Comparison of ENCODE assay signal across 1 cellular context in genomic region chr6:41779793-41780622, GRCh38.
A peak's percentile ranks its signal among the peaks of the same experiment; 100 is the strongest.
TF ChIP-seq lines count a peak whose summit lies in the region.

Gene FRS3 (minus strand): TSS chr6:41779900. CDS start chr6:41776987, 2,913 bp downstream.

TF ChIP-seq in K562, 482 proteins besides CTCF, POLR2A, EP300 and RAD21 (continued from another document and continues in another):
- TF ChIP-seq RB1 (IDR thresholded peaks at IDR 0.05; ENCODE audit: low read depth), result peak; percentile 99
- peak; percentile 45; the same call in 1 of the 2 replicates for TF ChIP-seq ZEB2 (IDR thresholded peaks at IDR 0.05)
- peak; percentile 71; the same call in 1 of the 2 replicates for TF ChIP-seq JUN (IDR thresholded peaks at IDR 0.05; ENCODE audit: borderline replicate concordance, low read depth, low read length)
- TF ChIP-seq JUN (CRISPR knock-in tag; IDR thresholded peaks at IDR 0.05; ENCODE audit: borderline replicate concordance), result peak; percentile 77
- no peak for TF ChIP-seq TAF15 (IDR thresholded peaks at IDR 0.05; ENCODE audit: low read depth, low read length)
- TF ChIP-seq UBTF (IDR thresholded peaks at IDR 0.05; ENCODE audit: borderline replicate concordance in 1 of 2, low read depth in 2 of 2, low read length in 2 of 2), result 0 out of 4 replicates have a peak, but pooled peaks of 1 of the 2 experiments have one; percentile 19
- no peak for TF ChIP-seq ZNF398 (CRISPR knock-in tag; IDR thresholded peaks at IDR 0.05)
- peak; percentile 76 for TF ChIP-seq GABPA (tag; conservative IDR thresholded peaks at IDR 0.05; ENCODE audit: low read depth)
- TF ChIP-seq ADNP (tag; IDR thresholded peaks at IDR 0.05), result no peak
- TF ChIP-seq KAT8 (IDR thresholded peaks at IDR 0.05; ENCODE audit: low read depth), result no peak
- TF ChIP-seq RNF219 (CRISPR knock-in tag; IDR thresholded peaks at IDR 0.05), result no peak
- TF ChIP-seq STAG1 (CRISPR knock-in tag; IDR thresholded peaks at IDR 0.05; ENCODE audit: borderline replicate concordance), result peak; percentile 99
- TF ChIP-seq CTCFL (IDR thresholded peaks at IDR 0.05; ENCODE audit: borderline replicate concordance, insufficient read depth, low read depth, low read length, poor library complexity, severe bottlenecking), result no peak
- peak; percentile 92 for TF ChIP-seq CXXC5 (CRISPR knock-in tag; IDR thresholded peaks at IDR 0.05)
- TF ChIP-seq IFI16 (CRISPR knock-in tag; IDR thresholded peaks at IDR 0.05), result no peak
- TF ChIP-seq PATZ1 (CRISPR knock-in tag; IDR thresholded peaks at IDR 0.05; ENCODE audit: borderline replicate concordance), result no peak
- TF ChIP-seq ZNF512 (tag; IDR thresholded peaks at IDR 0.05), result peak; percentile 66
- TF ChIP-seq ZSCAN29 (IDR thresholded peaks at IDR 0.05), result no peak
- no peak for TF ChIP-seq SETDB1 (IDR thresholded peaks at IDR 0.05; ENCODE audit: low read length)
- peak; percentile 82 for TF ChIP-seq HCFC1 (IDR thresholded peaks at IDR 0.05; ENCODE audit: low read depth, low read length)
- no peak for TF ChIP-seq NFE2 (IDR thresholded peaks at IDR 0.05; ENCODE audit: low read depth)
- peak; percentile 45 for TF ChIP-seq HNRNPLL (IDR thresholded peaks at IDR 0.05; ENCODE audit: low read depth, low read length, poor library complexity, severe bottlenecking)
- TF ChIP-seq CEBPG (CRISPR knock-in tag; IDR thresholded peaks at IDR 0.05), result no peak
- no peak for TF ChIP-seq CEBPG (tag; conservative IDR thresholded peaks at IDR 0.05 in 1 of 2, IDR thresholded peaks at IDR 0.05 in 1 of 2)
- TF ChIP-seq ZBTB2 (IDR thresholded peaks at IDR 0.05), result 0 out of 2 replicates have a peak, but pooled peaks have one; percentile 52
- TF ChIP-seq NR1H2 (CRISPR knock-in tag; IDR thresholded peaks at IDR 0.05), result no peak
- TF ChIP-seq FIP1L1 (IDR thresholded peaks at IDR 0.05; ENCODE audit: low read depth, low read length, poor library complexity, severe bottlenecking), result peak; percentile 90
- TF ChIP-seq ILF3 (IDR thresholded peaks at IDR 0.05; ENCODE audit: borderline replicate concordance), result no peak
- peak; percentile 51 to 79; a peak in 3 of 4 replicates for TF ChIP-seq MNT (conservative IDR thresholded peaks at IDR 0.05)
- no peak for TF ChIP-seq STAT6 (CRISPR knock-in tag; IDR thresholded peaks at IDR 0.05)
- peak; percentile 18 to 46; a peak in 3 of 4 replicates for TF ChIP-seq FOXK2 (conservative IDR thresholded peaks at IDR 0.05 in 1 of 2, IDR thresholded peaks at IDR 0.05 in 1 of 2; ENCODE audit: low read depth in 2 of 2)
- peak in 1 of 2 experiments; percentile 44; a peak in 2 of 4 replicates for TF ChIP-seq KDM4B (IDR thresholded peaks at IDR 0.05; ENCODE audit: borderline replicate concordance in 2 of 2, low read depth in 1 of 2)
- TF ChIP-seq ELK3 (CRISPR knock-in tag; IDR thresholded peaks at IDR 0.05), result no peak
- no peak for TF ChIP-seq NFATC3 (IDR thresholded peaks at IDR 0.05)
- no peak for TF ChIP-seq ZNF23 (CRISPR knock-in tag; IDR thresholded peaks at IDR 0.05)
- TF ChIP-seq DMBX1 (CRISPR knock-in tag; IDR thresholded peaks at IDR 0.05; ENCODE audit: borderline replicate concordance), result no peak
- TF ChIP-seq KDM5B (IDR thresholded peaks at IDR 0.05; ENCODE audit: insufficient replicate concordance, low read depth, low read length), result no peak
- no peak for TF ChIP-seq KDM1A (IDR thresholded peaks at IDR 0.05)
